10 cellular contexts compared by ENCODE assay signal in the genomic region with DNA sequence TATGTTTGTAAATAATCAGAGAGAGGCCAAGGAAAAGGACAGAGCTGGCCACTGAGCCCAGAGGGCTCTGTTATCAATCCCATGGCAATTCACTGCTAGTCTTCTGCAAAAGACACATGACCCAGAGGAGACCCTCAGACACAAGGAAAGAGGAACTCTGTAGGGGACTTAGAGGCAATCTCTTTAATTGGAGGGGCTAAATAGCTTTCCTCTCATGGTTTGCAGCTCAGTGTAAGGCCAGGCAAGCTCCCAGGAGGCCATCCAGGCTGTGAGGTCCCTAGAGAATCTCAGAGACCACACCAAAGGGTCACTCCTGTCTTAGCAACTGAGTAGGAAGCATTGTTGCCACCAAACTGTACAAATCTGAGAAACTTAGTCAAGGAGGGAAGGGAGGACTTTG. TPM values are rescaled to one million over a fixed set of nuclear protein-coding genes. Genes with fewer than 3 reads are reported as not detected.
DNase-seq lines count a peak whose midpoint lies in the region; ATAC-seq and TF ChIP-seq lines count a peak whose summit lies in the region.
"Had no signal": no experiment of that assay in that cellular context is flagged by ENCODE, and none has a peak within 500 bp of the region (broad histone marks: within the 10 kb centered on the region; RNA-seq: fewer than 3 reads in every experiment).

No MANE protein-coding gene starts in this region.

- ATAC-seq in GM18505 (IDR thresholded peaks at IDR 0.05; ENCODE audit: unreplicated experiment) (peak; percentile 8), heart left ventricle (peak in 1 of 4 donors; percentile 17), HG03025 (IDR thresholded peaks at IDR 0.05; ENCODE audit: low FRiP score, unreplicated experiment) (no peak)

- no peaks in the 10 kb centered on the region for H3K9me3 ChIP-seq in heart left ventricle
- H3K9me3 ChIP-seq: HAP-1 had no signal

- DNase-seq in NB4 (ENCODE audit: low read depth) (peak; percentile 44), heart left ventricle (no peak), UCSD-AML1 (lab: John Stamatoyannopoulos, UW; ENCODE audit: unreplicated experiment) (no peak), NCI-H146 treated with DMSO at 0.1 percent for 48 hours (lab: John Stamatoyannopoulos, UW; ENCODE audit: unreplicated experiment) (no peak), kidney glomerular epithelial cell (lab: John Stamatoyannopoulos, UW) (no peak)
- DNase-seq: occipital lobe had no signal

- H3K4me1 ChIP-seq in heart left ventricle = peaks cover 0 to 69% (median 28%) of the 10 kb centered on the region in 12 donors
- H3K4me1 ChIP-seq: HAP-1 had no signal

- H3K27ac ChIP-seq in heart left ventricle (peak overlapping the region; percentile 76 to 97 (median 88)), skin epidermis (peak overlapping the region in 20 of 21 experiments; percentile 57 to 90 (median 80))

- TF ChIP-seq POLR2A in GM18505 (IDR thresholded peaks at IDR 0.05; ENCODE audit: borderline replicate concordance, extremely low read depth, insufficient read depth, insufficient read length) (no peak), NB4 (IDR thresholded peaks at IDR 0.05; ENCODE audit: extremely low read depth, insufficient read length) (no peak), heart left ventricle (IDR thresholded peaks at IDR 0.05) (no peak)

- no peaks in the 10 kb centered on the region for H3K36me3 ChIP-seq in heart left ventricle
- H3K36me3 ChIP-seq: HAP-1 had no signal

- H3K4me3 ChIP-seq in NB4 (ENCODE audit: low read depth, low read length) = peak overlapping the region; percentile 39
- H3K4me3 ChIP-seq in heart left ventricle = peak overlapping the region in 9 of 12 donors; percentile 19 to 42 (median 29)
- H3K4me3 ChIP-seq in skin epidermis = no peak overlapping the region
- H3K4me3 ChIP-seq: HAP-1 had no signal

- no peak for TF ChIP-seq CTCF in NB4 (IDR thresholded peaks at IDR 0.05; ENCODE audit: low read depth, low read length)
- no peak for TF ChIP-seq CTCF in heart left ventricle (IDR thresholded peaks at IDR 0.05)

- H3K27me3 ChIP-seq in heart left ventricle = peaks cover 0 to 3% (median 0%) of the 10 kb centered on the region in 9 donors

- intact Hi-C loops in heart left ventricle (cut with DNase I) = loop anchor here in 6 of 10 donors (1.0 to 10.0 kb wide), 7 partner anchors 10 to 228 kb away; a partner anchor contains a TSS

RNA-seq across cellular contexts. Expression of a gene that starts 10.0 kb away (rescaled TPM):
- total RNA-seq in heart left ventricle = 10 to 100 TPM in 2 of 9 donors, 1 to 10 TPM in 4, under 1 TPM in 3; 0.44 to 32.4 (median 1.5) TPM
- polyA plus RNA-seq in heart left ventricle = 1 to 10 TPM in 1 of 2 donors, under 1 TPM in 1; 0.78 to 1.2 TPM

RNA-seq across cellular contexts. Expression of a gene that starts 51.0 kb away (rescaled TPM):
- total RNA-seq in heart left ventricle = 100 to 1,000 TPM in 2 of 9 donors, 10 to 100 TPM in 7; 56.8 to 107 (median 73.5) TPM
- polyA plus RNA-seq in heart left ventricle = 10 to 100 TPM; 61.9 to 67.8 TPM

RNA-seq across cellular contexts. Expression of a gene that starts 54.1 kb away (rescaled TPM):
- 100 to 1,000 TPM in 2 of 9 donors, 10 to 100 TPM in 7; 18.6 to 438 (median 51.0) TPM for total RNA-seq in heart left ventricle
- 10 to 100 TPM; 18.2 to 23.5 TPM for polyA plus RNA-seq in heart left ventricle

RNA-seq across cellular contexts. Expression of a gene that starts 56.4 kb away (rescaled TPM):
- 100 to 1,000 TPM in 2 of 9 donors, 10 to 100 TPM in 7; 16.6 to 346 (median 30.7) TPM for total RNA-seq in heart left ventricle
- 10 to 100 TPM; 25.0 to 30.1 TPM for polyA plus RNA-seq in heart left ventricle

Comparison
In these comparisons a context has a peak if more than half of its experiments do, and no peak if none do; other contexts are left out.
1. H3K4me3 ChIP-seq: peak in NB4 (single experiment) and heart left ventricle (9 of 12); none in skin epidermis (0 of 7).